Comparison of ENCODE assay signal across 9 cellular contexts in the genomic region with DNA sequence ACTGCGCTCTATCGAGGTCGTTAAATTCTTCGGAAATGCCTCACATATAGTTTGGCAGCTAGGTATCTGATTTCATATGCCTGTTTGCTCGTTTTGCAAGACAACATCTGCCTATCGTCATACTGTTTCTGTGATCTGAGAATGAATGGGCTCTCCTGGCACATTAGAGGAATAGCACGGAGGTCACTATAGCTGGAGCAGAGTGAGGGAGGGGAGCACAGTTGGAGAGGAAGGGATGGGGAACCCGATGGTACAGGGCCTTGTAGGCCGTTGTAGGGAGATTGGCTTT. TPM values are rescaled to one million over a fixed set of nuclear protein-coding genes. Genes with fewer than 3 reads are reported as not detected.
DNase-seq lines count a peak whose midpoint lies in the region; ATAC-seq, FAIRE-seq and TF ChIP-seq lines count a peak whose summit lies in the region.
"Had no signal": no experiment of that assay in that cellular context is flagged by ENCODE, and none has a peak within 500 bp of the region (broad histone marks: within the 10 kb centered on the region; RNA-seq: fewer than 3 reads in every experiment).

No MANE protein-coding gene starts in this region.

- H3K27me3 ChIP-seq in DOHH2 (ENCODE audit: control insufficient read depth, low read length) (no peaks in the 10 kb centered on the region), Peyer's patch (no peaks in the 10 kb centered on the region), ovary (no peaks in the 10 kb centered on the region)

- WGBS in ovary, 3 donors: 34 to 43% (median 42%) methylated on average over 9 of the region's 9 CpGs

- no peak for TF ChIP-seq EP300 in ovary (IDR thresholded peaks at IDR 0.05)

- no peak for FAIRE-seq in GM12892 (lab: Jason Lieb, UNC)

- no peaks in the 10 kb centered on the region for H4K20me1 ChIP-seq in DOHH2 (ENCODE audit: control insufficient read depth, insufficient read depth, low read depth, low read length)

- H3K4me1 ChIP-seq in DOHH2 (ENCODE audit: control insufficient read depth, low read length) (peaks cover 8% of the 10 kb centered on the region), Peyer's patch (peaks cover 0 to 18% (median 2%) of the 10 kb centered on the region in 4 donors), ovary (ENCODE audit: insufficient read depth) (peaks cover under 1% of the 10 kb centered on the region)

- H3K9me3 ChIP-seq in DOHH2 (ENCODE audit: control insufficient read depth, insufficient read depth, low read length): no peaks in the 10 kb centered on the region
- H3K9me3 ChIP-seq in Peyer's patch: no peaks in the 10 kb centered on the region
- H3K9me3 ChIP-seq in ovary: no peaks in the 10 kb centered on the region

- TF ChIP-seq POLR2A in Peyer's patch (IDR thresholded peaks at IDR 0.05) (no peak), ovary (IDR thresholded peaks at IDR 0.05) (no peak), GM12892 (IDR thresholded peaks at IDR 0.05; ENCODE audit: low read depth, low read length) (no peak)

- no peak for ATAC-seq in GM18520 (IDR thresholded peaks at IDR 0.05; ENCODE audit: unreplicated experiment)
- no peak for ATAC-seq in GM19463 (IDR thresholded peaks at IDR 0.05; ENCODE audit: unreplicated experiment)

- H3K4me2 ChIP-seq in DOHH2 (ENCODE audit: low read length): peak overlapping the region; percentile 82

- H3K79me2 ChIP-seq in DOHH2 (ENCODE audit: control insufficient read depth, low read length): peaks cover 59% of the 10 kb centered on the region

- H3K4me3 ChIP-seq in DOHH2 (ENCODE audit: low read length) (peak overlapping the region; percentile 89), Peyer's patch (peak overlapping the region; percentile 61 to 84 (median 73)), ovary (peak overlapping the region; percentile 65)

- H3F3A ChIP-seq in DOHH2 (ENCODE audit: control insufficient read depth, insufficient read depth): no peaks in the 10 kb centered on the region

- TF ChIP-seq CTCF in DOHH2 (IDR thresholded peaks at IDR 0.05; ENCODE audit: low read depth, low read length, poor library complexity, severe bottlenecking) (no peak), Peyer's patch (IDR thresholded peaks at IDR 0.05) (no peak), ovary (IDR thresholded peaks at IDR 0.05) (no peak)

- H3K27ac ChIP-seq in DOHH2 (ENCODE audit: low read depth, low read length): peak overlapping the region; percentile 91
- H3K27ac ChIP-seq in Peyer's patch: peak overlapping the region; percentile 84 to 94 (median 90)
- peak overlapping the region; percentile 92 for H3K27ac ChIP-seq in epithelial cell of prostate
- no peak overlapping the region for H3K27ac ChIP-seq in ovary

- DNase-seq in Peyer's patch (no peak), epithelial cell of prostate (ENCODE audit: low read depth, low spot score) (no peak), ovary (no peak), NCI-H1092 treated with DMSO at 0.1 percent for 48 hours (lab: John Stamatoyannopoulos, UW) (no peak), GM12892 (ENCODE audit: insufficient read length) (no peak)

- intact Hi-C loops in ovary (cut with DNase I): no loop called here

- peaks cover 18% of the 10 kb centered on the region for H3K36me3 ChIP-seq in DOHH2 (ENCODE audit: control insufficient read depth, low read length)
- no peaks in the 10 kb centered on the region for H3K36me3 ChIP-seq in Peyer's patch
- H3K36me3 ChIP-seq in ovary: no peaks in the 10 kb centered on the region

- no peaks in the 10 kb centered on the region for H3K9me2 ChIP-seq in DOHH2 (replicated peaks; ENCODE audit: control insufficient read depth, low read length)

RNA-seq across cellular contexts. Expression of gene IKBKG, which starts 0.6 kb away (rescaled TPM):
- 10 to 100 TPM; 11.9 to 74.3 (median 23.3) TPM for total RNA-seq in Peyer's patch
- 10 to 100 TPM in 6 of 7 donors, 1 to 10 TPM in 1; 8.0 to 28.6 (median 22.9) TPM for total RNA-seq in ovary
- polyA plus RNA-seq in ovary: 10 to 100 TPM in 1 of 2 donors, 1 to 10 TPM in 1; 1.5 to 16.1 TPM
- 12.3 TPM for polyA plus RNA-seq in GM12892 (2012; ENCODE audit: missing spikeins)

RNA-seq across cellular contexts. Expression of gene G6PD, which starts 1.3 kb away (rescaled TPM):
- total RNA-seq in Peyer's patch (10 to 100 TPM; 14.0 to 65.2 (median 43.1) TPM), ovary (100 to 1,000 TPM in 1 of 7 donors, 10 to 100 TPM in 6; 18.0 to 115 (median 57.5) TPM)
- polyA plus RNA-seq in ovary: 10 to 100 TPM; 19.0 to 26.3 TPM
- 25.1 TPM for polyA plus RNA-seq in GM12892 (2012; ENCODE audit: missing spikeins)

RNA-seq across cellular contexts. Expression of gene FAM3A, which starts 31.9 kb away (rescaled TPM):
- total RNA-seq in Peyer's patch: 100 to 1,000 TPM in 2 of 4 donors, 10 to 100 TPM in 2; 18.2 to 117 (median 101) TPM
- 10 to 100 TPM; 34.6 to 76.8 (median 62.9) TPM for total RNA-seq in ovary
- 10 to 100 TPM in 1 of 2 donors, 1 to 10 TPM in 1; 3.6 to 81.6 TPM for polyA plus RNA-seq in ovary
- polyA plus RNA-seq in GM12892 (2012; ENCODE audit: missing spikeins): 9.8 TPM

RNA-seq across cellular contexts. Expression of gene CTAG1A, which starts 37.0 kb away (rescaled TPM):
- not detected for total RNA-seq in Peyer's patch
- under 1 TPM in 1 of 7 donors, not detected in 6; 0.35 TPM for total RNA-seq in ovary
- under 1 TPM in 1 of 2 donors, not detected in 1; 0.12 TPM for polyA plus RNA-seq in ovary
- not detected for polyA plus RNA-seq in GM12892 (2012; ENCODE audit: missing spikeins)
- total RNA-seq: myocyte had no signal

RNA-seq across cellular contexts. Expression of gene SLC10A3, which starts 57.5 kb away (rescaled TPM):
- total RNA-seq in Peyer's patch (10 to 100 TPM; 11.6 to 19.8 (median 16.5) TPM), ovary (10 to 100 TPM; 19.6 to 49.8 (median 42.3) TPM)
- 10 to 100 TPM in 1 of 2 donors, 1 to 10 TPM in 1; 5.5 to 35.1 TPM for polyA plus RNA-seq in ovary
- 5.6 TPM for polyA plus RNA-seq in GM12892 (2012; ENCODE audit: missing spikeins)

Comparison
In these comparisons a context has a peak if more than half of its experiments do, and no peak if none do; other contexts are left out.
1. H3K27ac ChIP-seq: peak in DOHH2 (single experiment), Peyer's patch (4 of 4) and epithelial cell of prostate (single experiment); none in ovary (0 of 2).
2. Peak in every context shown above with its lines, with median percentiles within 50 percentile points of each other: H3K4me3 ChIP-seq.